8 cellular contexts compared by ENCODE assay signal in the genomic region with DNA sequence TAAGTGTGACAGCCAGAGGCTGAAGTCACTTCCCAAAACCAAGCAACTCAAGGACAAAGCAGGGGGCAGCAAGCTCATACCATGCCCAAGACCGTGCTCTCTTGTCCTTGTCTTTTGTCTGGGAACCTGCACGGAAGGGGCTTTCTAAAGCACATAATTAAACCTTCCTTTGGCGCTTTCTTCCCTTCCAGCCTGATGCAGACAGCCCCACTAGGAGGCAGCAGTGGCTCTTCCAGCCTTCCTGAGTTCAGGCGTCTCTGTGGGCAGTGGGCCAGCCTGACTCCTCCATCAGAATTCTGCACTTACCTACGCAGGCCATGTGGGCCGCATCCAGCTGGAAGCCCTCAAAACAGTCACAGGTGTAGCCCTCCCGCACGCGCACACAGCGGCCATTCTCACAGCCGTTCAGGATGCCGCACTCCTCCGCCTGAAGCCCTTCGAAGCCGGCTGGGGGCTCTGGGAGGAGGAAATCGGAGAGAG. TPM values are rescaled to one million over a fixed set of nuclear protein-coding genes. Genes with fewer than 3 reads are reported as not detected.
DNase-seq lines count a peak whose midpoint lies in the region; ATAC-seq and TF ChIP-seq lines count a peak whose summit lies in the region.

No MANE protein-coding gene starts in this region.

- no peak overlapping the region for H2AFZ ChIP-seq in MM.1S (ENCODE audit: low read length)

- no peaks in the 10 kb centered on the region for H4K20me1 ChIP-seq in MM.1S (ENCODE audit: insufficient read depth, low read length)

- no peak overlapping the region for H3K4me2 ChIP-seq in MM.1S (ENCODE audit: low read depth, low read length)

- intact Hi-C loops in adrenal gland (cut with DNase I) = loop anchor here (5.0 to 10.0 kb wide), 2 partner anchors 111 to 294 kb away; partner anchors contain the start of gene LTBP2 (in 1 of the 2)

- no peaks in the 10 kb centered on the region for H3K79me2 ChIP-seq in MM.1S (ENCODE audit: low read length)

- H3K27me3 ChIP-seq in MM.1S (replicated peaks; ENCODE audit: insufficient read depth, low read length) = no peaks in the 10 kb centered on the region
- H3K27me3 ChIP-seq in adrenal gland = no peaks in the 10 kb centered on the region

- DNase-seq in DMS114 treated with DMSO at 0.1 percent for 48 hours (lab: John Stamatoyannopoulos, UW; ENCODE audit: unreplicated experiment) (peak; percentile 11), MM.1S (no peak), adrenal gland (peak; percentile 69 to 89 (median 88)), hippocampal formation (lab: John Stamatoyannopoulos, UW) (peak; percentile 35 to 62), skeletal muscle cell (ENCODE audit: low read depth) (peak; percentile 49), T1000 (lab: John Stamatoyannopoulos, UW) (no peak)

- H3K9me3 ChIP-seq in MM.1S (replicated peaks; ENCODE audit: insufficient read depth, low read length) (no peaks in the 10 kb centered on the region), adrenal gland (replicated peaks in 1 of 3) (no peaks in the 10 kb centered on the region)

- TF ChIP-seq CTCF in MM.1S (IDR thresholded peaks at IDR 0.05; ENCODE audit: low read length) = 0 out of 2 replicates have a peak, but pooled peaks have one; percentile 3
- TF ChIP-seq CTCF in adrenal gland (IDR thresholded peaks at IDR 0.05) = peak; percentile 53 to 83 (median 74)

- 42 to 57% (median 50%) methylated on average over 13 to 16 of the region's 16 CpGs for WGBS in adrenal gland, 4 donors

- H3K9ac ChIP-seq in MM.1S (ENCODE audit: low read length) = no peak overlapping the region

- H3K36me3 ChIP-seq in MM.1S (replicated peaks; ENCODE audit: insufficient read depth, low read length) = no peaks in the 10 kb centered on the region
- no peaks in the 10 kb centered on the region for H3K36me3 ChIP-seq in adrenal gland (replicated peaks in 1 of 2)

- H3K4me3 ChIP-seq in MM.1S (ENCODE audit: low read length) (no peak overlapping the region), adrenal gland (no peak overlapping the region), skeletal muscle cell (ENCODE audit: low read depth, low read length) (no peak overlapping the region)

- no peaks in the 10 kb centered on the region for H3K9me2 ChIP-seq in MM.1S (replicated peaks; ENCODE audit: insufficient read depth, low read length)

- H3F3A ChIP-seq in MM.1S (ENCODE audit: insufficient read depth, low read length) = no peaks in the 10 kb centered on the region

- H3K27ac ChIP-seq in MM.1S (ENCODE audit: low read length) = no peak overlapping the region
- no peak overlapping the region for H3K27ac ChIP-seq in adrenal gland

- H3K4me1 ChIP-seq in MM.1S (ENCODE audit: low read length) (no peaks in the 10 kb centered on the region), adrenal gland (replicated peaks in 1 of 2) (no peaks in the 10 kb centered on the region)

- ATAC-seq in GM21423 (IDR thresholded peaks at IDR 0.05; ENCODE audit: unreplicated experiment) (no peak), HG03520 (IDR thresholded peaks at IDR 0.05; ENCODE audit: unreplicated experiment) (no peak)

- no peak for TF ChIP-seq POLR2A in adrenal gland (IDR thresholded peaks at IDR 0.05)

RNA-seq across cellular contexts. Expression of gene ISCA2, which starts 7.6 kb away (rescaled TPM):
- total RNA-seq in adrenal gland = 10 to 100 TPM; 13.2 to 63.6 (median 47.4) TPM
- polyA plus RNA-seq in adrenal gland = 10 to 100 TPM; 20.7 to 50.4 (median 21.5) TPM

RNA-seq across cellular contexts. Expression of gene NPC2, which starts 8.1 kb away (rescaled TPM):
- 1,000 to 10,000 TPM in 1 of 8 donors, 100 to 1,000 TPM in 7; 271 to 1,243 (median 371) TPM for total RNA-seq in adrenal gland
- polyA plus RNA-seq in adrenal gland = 100 to 1,000 TPM; 179 to 375 (median 297) TPM

Comparison
In these comparisons a context has a peak if more than half of its experiments do, and no peak if none do; other contexts are left out.
1. DNase-seq: peak in DMS114 treated with DMSO at 0.1 percent for 48 hours (single experiment), adrenal gland (7 of 7), hippocampal formation (2 of 2) and skeletal muscle cell (single experiment); none in MM.1S (single experiment) and T1000 (single experiment).